22 cellular contexts compared by ENCODE assay signal in the genomic region with DNA sequence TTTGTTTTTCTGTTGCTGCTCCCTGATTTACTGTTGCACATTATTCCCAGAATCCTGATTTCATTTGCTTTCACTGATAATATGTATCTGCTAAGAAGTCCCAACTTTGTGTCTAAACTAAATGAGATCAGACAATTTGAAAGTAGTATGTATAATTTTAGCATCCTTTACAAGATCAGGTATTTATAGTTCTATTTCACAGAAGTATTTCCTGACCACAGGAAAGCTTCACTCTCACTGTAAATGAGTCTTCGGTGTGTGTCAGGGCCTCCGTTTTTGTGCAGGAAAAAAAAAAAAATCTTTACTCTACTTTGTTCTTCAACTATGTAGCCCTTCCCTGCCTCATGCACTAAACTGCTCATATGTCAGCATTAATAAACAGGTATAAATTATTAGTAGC.
"Had no signal": no experiment of that assay in that cellular context is flagged by ENCODE, and none has a peak within 500 bp of the region (broad histone marks: within the 10 kb centered on the region; RNA-seq: fewer than 3 reads in every experiment).

No MANE protein-coding gene starts in this region.

- DNase-seq: activated CD4-positive, CD25-positive, alpha-beta regulatory T cell treated with anti-CD3 and anti-CD28 coated beads, Interleukin-2, amount 50 U/mL, for 72 hours; activated CD8-positive, alpha-beta memory T cell treated with anti-CD3 and anti-CD28 coated beads, Interleukin-2, amount 50 U/mL, for 48 hours; activated naive CD4-positive, alpha-beta T cell treated with anti-CD3 and anti-CD28 coated beads, Interleukin-2, amount 50 U/mL, for 16 hours; activated T-cell treated with anti-CD3 and anti-CD28 coated beads, Interleukin-2, amount 50 U/mL, for 4 hours; brain microvascular endothelial cell; central memory CD4-positive, alpha-beta T cell; effector memory CD8-positive, alpha-beta T cell; esophagus squamous epithelium; gastrocnemius medialis; left colon; lower lobe of right lung; mesendoderm; naive B cell; stimulated activated CD4-positive, alpha-beta T cell treated with anti-CD3 and anti-CD28 coated beads, Interleukin-2, amount 100 ng/mL, for 48 hours; stimulated activated CD8-positive, alpha-beta memory T cell treated with anti-CD3 and anti-CD28 coated beads, Interleukin-4, amount 100 ng/mL, for 48 hours; stimulated activated naive B cell treated with anti-CD40 and anti-IgM and Interleukin-4, amounts not matched to agents 10 μg/mL and 1 μg/mL and 100 μg/mL, for 72 hours; upper lobe of left lung; WERI-Rb-1 had no signal

- H3K27ac ChIP-seq: ascending aorta, brain microvascular endothelial cell, esophagus squamous epithelium, gastrocnemius medialis, lower lobe of right lung, upper lobe of left lung, WERI-Rb-1 had no signal

- ATAC-seq: activated T-cell treated with anti-CD3 and anti-CD28 coated beads, Interleukin-2, amount 50 U/mL, for 4 hours; effector memory CD8-positive, alpha-beta T cell; gastrocnemius medialis; left colon; lower lobe of right lung; sciatic nerve; SK-N-SH treated with all-trans-retinoic acid at 6 μM for 48 hours; stimulated activated naive B cell treated with anti-CD40 and anti-IgM and Interleukin-4, amounts not matched to agents 10 μg/mL and 1 μg/mL and 100 μg/mL, for 72 hours had no signal

- H3K9me3 ChIP-seq: ascending aorta, esophagus squamous epithelium, gastrocnemius medialis, lower lobe of right lung, upper lobe of left lung had no signal

- H3K9me3 Mint-ChIP-seq: activated T-cell treated with anti-CD3 and anti-CD28 coated beads, Interleukin-2, amount 50 U/mL, for 4 hours had no signal

- H3K4me1 Mint-ChIP-seq: naive B cell had no signal

- H3K4me3 Mint-ChIP-seq: activated T-cell treated with anti-CD3 and anti-CD28 coated beads, Interleukin-2, amount 50 U/mL, for 4 hours; effector memory CD8-positive, alpha-beta T cell; naive B cell; neural crest cell; stimulated activated naive B cell treated with anti-CD40 and anti-IgM and Interleukin-4, amounts not matched to agents 10 μg/mL and 1 μg/mL and 100 μg/mL, for 72 hours had no signal

- H3K36me3 ChIP-seq: ascending aorta, brain microvascular endothelial cell, esophagus squamous epithelium, gastrocnemius medialis, lower lobe of right lung, upper lobe of left lung, WERI-Rb-1 had no signal

- H3K27ac Mint-ChIP-seq: effector memory CD8-positive, alpha-beta T cell; stimulated activated naive B cell treated with anti-CD40 and anti-IgM and Interleukin-4, amounts not matched to agents 10 μg/mL and 1 μg/mL and 100 μg/mL, for 72 hours had no signal

- H3K27me3 ChIP-seq: ascending aorta, brain microvascular endothelial cell, esophagus squamous epithelium, gastrocnemius medialis, upper lobe of left lung had no signal

- H3K4me1 ChIP-seq: ascending aorta, esophagus squamous epithelium, gastrocnemius medialis, lower lobe of right lung, upper lobe of left lung had no signal

- H3K36me3 Mint-ChIP-seq: naive B cell; stimulated activated naive B cell treated with anti-CD40 and anti-IgM and Interleukin-4, amounts not matched to agents 10 μg/mL and 1 μg/mL and 100 μg/mL, for 72 hours had no signal

- H3K4me3 ChIP-seq: ascending aorta, esophagus squamous epithelium, gastrocnemius medialis, lower lobe of right lung, upper lobe of left lung had no signal
